ENCODE assay signal across 1 cellular context in genomic region chr1:41496080-41497055, GRCh38.
A peak's percentile ranks its signal among the peaks of the same experiment; 100 is the strongest.
TF ChIP-seq lines count a peak whose summit lies in the region.

No MANE protein-coding gene starts in this region.

TF ChIP-seq in K562, 482 proteins besides CTCF, POLR2A, EP300 and RAD21 (continued from another document and continues in another):
- no peak for TF ChIP-seq ZBTB49 (CRISPR knock-in tag; IDR thresholded peaks at IDR 0.05; ENCODE audit: borderline replicate concordance)
- TF ChIP-seq MCM7 (IDR thresholded peaks at IDR 0.05): no peak
- TF ChIP-seq ZC3H4 (CRISPR knock-in tag; IDR thresholded peaks at IDR 0.05; ENCODE audit: borderline replicate concordance): no peak
- TF ChIP-seq ZFPM2 (CRISPR knock-in tag; IDR thresholded peaks at IDR 0.05): no peak
- TF ChIP-seq GTF2A2 (tag; IDR thresholded peaks at IDR 0.05): no peak
- 0 out of 4 replicates have a peak, but pooled peaks of 1 of the 2 experiments have one; percentile 41 for TF ChIP-seq MLX (CRISPR knock-in tag; conservative IDR thresholded peaks at IDR 0.05)
- TF ChIP-seq ARID2 (IDR thresholded peaks at IDR 0.05): no peak
- no peak for TF ChIP-seq ZNF57 (CRISPR knock-in tag; IDR thresholded peaks at IDR 0.05)
- TF ChIP-seq ZNF212 (CRISPR knock-in tag; IDR thresholded peaks at IDR 0.05): no peak
- no peak for TF ChIP-seq BCL6 (CRISPR knock-in tag; IDR thresholded peaks at IDR 0.05)
- peak; percentile 62 for TF ChIP-seq VEZF1 (CRISPR knock-in tag; IDR thresholded peaks at IDR 0.05)
- peak; percentile 97 for TF ChIP-seq CXXC5 (CRISPR knock-in tag; IDR thresholded peaks at IDR 0.05)
- peak; percentile 97 for TF ChIP-seq BHLHE40 (IDR thresholded peaks at IDR 0.05; ENCODE audit: low read length)
- no peak for TF ChIP-seq HNRNPH1 (optimal IDR thresholded peaks at IDR 0.05; ENCODE audit: low read depth, low read length)
- no peak for TF ChIP-seq HNRNPK (IDR thresholded peaks at IDR 0.05; ENCODE audit: low read depth, low read length, poor library complexity, severe bottlenecking)
- no peak for TF ChIP-seq ATF4 (CRISPR knock-in tag; IDR thresholded peaks at IDR 0.05)
- TF ChIP-seq LCOR (CRISPR knock-in tag; IDR thresholded peaks at IDR 0.05): peak; percentile 71; the same call in 1 of the 2 replicates
- TF ChIP-seq RUNX1 (IDR thresholded peaks at IDR 0.05; ENCODE audit: low read depth): no peak
- no peak for TF ChIP-seq TOE1 (IDR thresholded peaks at IDR 0.05; ENCODE audit: borderline replicate concordance)
- TF ChIP-seq TOE1 (CRISPR knock-in tag; IDR thresholded peaks at IDR 0.05; ENCODE audit: borderline replicate concordance, low read depth): no peak
- TF ChIP-seq ILK (tag; IDR thresholded peaks at IDR 0.05; ENCODE audit: borderline replicate concordance, low read depth): no peak
- no peak for TF ChIP-seq BRCA1 (IDR thresholded peaks at IDR 0.05)
- TF ChIP-seq BRCA1 (CRISPR knock-in tag; IDR thresholded peaks at IDR 0.05): no peak; the same call in 1 of the 2 replicates
- no peak for TF ChIP-seq NR2F6 (CRISPR knock-in tag; IDR thresholded peaks at IDR 0.05)
- TF ChIP-seq ATF7 (IDR thresholded peaks at IDR 0.05): peak; percentile 87
- no peak for TF ChIP-seq PHF21A (IDR thresholded peaks at IDR 0.05; ENCODE audit: borderline replicate concordance, low read depth)
- no peak for TF ChIP-seq ERF (CRISPR knock-in tag; IDR thresholded peaks at IDR 0.05)
- TF ChIP-seq CHD7 (IDR thresholded peaks at IDR 0.05; ENCODE audit: low read depth, low read length): no peak
- peak; percentile 79; the same call in 1 of the 2 replicates for TF ChIP-seq ZEB2 (IDR thresholded peaks at IDR 0.05)
- TF ChIP-seq MEF2A (IDR thresholded peaks at IDR 0.05; ENCODE audit: control insufficient read depth, low read depth, low read length): no peak
- TF ChIP-seq ZNF695 (CRISPR knock-in tag; IDR thresholded peaks at IDR 0.05): no peak
- no peak for TF ChIP-seq ATF6 (CRISPR knock-in tag; IDR thresholded peaks at IDR 0.05)
- TF ChIP-seq CGGBP1 (CRISPR knock-in tag; IDR thresholded peaks at IDR 0.05): no peak
- no peak for TF ChIP-seq CBX8 (IDR thresholded peaks at IDR 0.05; ENCODE audit: borderline replicate concordance, extremely low read depth, low read depth, low read length, poor library complexity, severe bottlenecking)
- no peak for TF ChIP-seq CBX3 (IDR thresholded peaks at IDR 0.05; ENCODE audit: borderline replicate concordance in 1 of 2, low read length in 2 of 2)
- 0 out of 2 replicates have a peak, but pooled peaks have one; percentile 35 for TF ChIP-seq ZNF24 (IDR thresholded peaks at IDR 0.05)
- 0 out of 2 replicates have a peak, but pooled peaks have one; percentile 58 for TF ChIP-seq ZNF431 (CRISPR knock-in tag; IDR thresholded peaks at IDR 0.05)
- peak; percentile 42 to 96; a peak in 3 of 4 replicates for TF ChIP-seq SRF (CRISPR knock-in tag; IDR thresholded peaks at IDR 0.05)
- TF ChIP-seq ZFP91 (CRISPR knock-in tag; IDR thresholded peaks at IDR 0.05): no peak
- peak; percentile 97 for TF ChIP-seq JUN (IDR thresholded peaks at IDR 0.05; ENCODE audit: borderline replicate concordance, low read depth, low read length)
- peak; percentile 97 for TF ChIP-seq JUN (CRISPR knock-in tag; IDR thresholded peaks at IDR 0.05; ENCODE audit: borderline replicate concordance)
- TF ChIP-seq ZBTB12 (CRISPR knock-in tag; IDR thresholded peaks at IDR 0.05): no peak
- no peak for TF ChIP-seq RBM25 (IDR thresholded peaks at IDR 0.05; ENCODE audit: low read depth, low read length, severe bottlenecking)
